ENCODE assay signal across 10 cellular contexts in the genomic region with DNA sequence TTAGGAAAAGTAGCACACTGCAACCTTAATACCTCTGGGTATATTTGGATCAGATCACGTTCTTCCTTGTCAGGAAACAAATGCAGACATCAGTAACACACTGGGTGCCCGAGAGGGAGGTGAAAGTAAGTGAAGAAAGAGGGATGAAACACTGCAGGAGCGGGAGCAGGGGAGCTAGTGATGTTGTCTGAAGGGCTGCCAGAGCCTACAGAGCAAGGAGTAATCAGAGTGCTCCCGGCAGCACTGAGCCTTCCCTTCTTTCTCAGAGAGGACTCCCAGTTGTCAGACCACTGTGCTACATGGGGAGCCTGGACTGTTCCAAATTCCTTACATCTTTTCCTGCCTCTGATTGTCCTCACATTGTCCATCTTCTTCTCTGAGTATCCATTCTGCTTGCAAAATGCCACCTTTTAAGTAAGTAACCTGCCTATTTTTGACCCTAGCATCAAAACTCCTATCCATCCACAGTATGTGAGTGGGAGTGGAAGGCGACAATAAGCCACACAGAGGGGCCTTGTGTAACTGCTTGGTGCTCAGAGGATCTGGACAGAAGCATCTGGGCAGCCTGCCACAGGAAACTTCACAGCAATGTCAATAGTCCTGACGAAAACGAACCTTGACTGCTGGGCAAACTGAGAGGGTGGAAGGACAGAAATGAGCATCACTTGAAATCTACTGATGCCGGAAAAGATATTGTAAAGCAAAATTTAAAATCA. TPM values are rescaled to one million over a fixed set of nuclear protein-coding genes. Genes with fewer than 3 reads are reported as not detected.
DNase-seq lines count a peak whose midpoint lies in the region; ATAC-seq and TF ChIP-seq lines count a peak whose summit lies in the region.
"Had no signal": no experiment of that assay in that cellular context is flagged by ENCODE, and none has a peak within 500 bp of the region (broad histone marks: within the 10 kb centered on the region; RNA-seq: fewer than 3 reads in every experiment).

No MANE protein-coding gene starts in this region.

- H3K36me3 Mint-ChIP-seq in T-cell = no peaks in the 10 kb centered on the region
- H3K36me3 Mint-ChIP-seq: CD4-positive, CD25-positive, alpha-beta regulatory T cell had no signal

- WGBS in psoas muscle, 3 donors = 42 to 49% (median 43%) methylated on average over 8 of the region's 8 CpGs

- TF ChIP-seq CTCF in psoas muscle (IDR thresholded peaks at IDR 0.05) = no peak

- no peaks in the 10 kb centered on the region for H3K27me3 Mint-ChIP-seq in T-cell
- H3K27me3 Mint-ChIP-seq: CD4-positive, CD25-positive, alpha-beta regulatory T cell had no signal

- peak overlapping the region in 5 of 11 experiments; percentile 6 to 50 (median 26); a peak in 4 of 22 replicates for H3K9ac ChIP-seq in BLaER1 treated with 17β-estradiol and CSF1 and Interleukin-3, amounts not matched to agents 10 nM and 100 nM
- H3K9ac ChIP-seq in adipocyte (ENCODE audit: low read length) = peak overlapping the region; percentile 52

- H3K27ac Mint-ChIP-seq in T-cell = no peak overlapping the region

- H3K4me1 Mint-ChIP-seq in T-cell = no peaks in the 10 kb centered on the region

- H3K27me3 ChIP-seq in BLaER1 treated with 17β-estradiol and CSF1 and Interleukin-3, amounts not matched to agents 10 nM and 100 nM = no peaks in the 10 kb centered on the region
- H3K27me3 ChIP-seq in adipocyte (replicated peaks; ENCODE audit: control insufficient read depth, insufficient read depth, low read length) = no peaks in the 10 kb centered on the region
- peaks cover 0 to 2% (median 0%) of the 10 kb centered on the region in 3 donors for H3K27me3 ChIP-seq in psoas muscle (ENCODE audit: insufficient read depth in 3 of 3, low read length in 2 of 3)

- ATAC-seq in left ventricle myocardium superior (peak; percentile 76), psoas muscle (no peak), GM19467 (IDR thresholded peaks at IDR 0.05; ENCODE audit: unreplicated experiment) (no peak), T-cell (replicated peaks in 1 of 4) (no peak), GM21360 (IDR thresholded peaks at IDR 0.05; ENCODE audit: unreplicated experiment) (no peak)
- ATAC-seq in activated CD4-positive, CD25-positive, alpha-beta regulatory T cell treated with anti-CD3 and anti-CD28 coated beads, Interleukin-2, amount 50 U/mL, for 24 hours = no peak
- ATAC-seq: HCT116 had no signal

- peak overlapping the region in 9 of 11 experiments; percentile 18 to 70 (median 52); a peak in 16 of 22 replicates for H3K27ac ChIP-seq in BLaER1 treated with 17β-estradiol and CSF1 and Interleukin-3, amounts not matched to agents 10 nM and 100 nM
- no peak overlapping the region for H3K27ac ChIP-seq in psoas muscle

- peak overlapping the region; percentile 41 to 70 (median 59) for H3K4me2 ChIP-seq in BLaER1 treated with 17β-estradiol and CSF1 and Interleukin-3, amounts not matched to agents 10 nM and 100 nM

- intact Hi-C loops in left ventricle myocardium superior (cut with micrococcal nuclease) = no loop called here
- intact Hi-C loops in psoas muscle (cut with DNase I) = no loop called here

- H4K20me1 ChIP-seq in BLaER1 treated with 17β-estradiol and CSF1 and Interleukin-3, amounts not matched to agents 10 nM and 100 nM = no peaks in the 10 kb centered on the region

- no peaks in the 10 kb centered on the region for H3K9me3 Mint-ChIP-seq in T-cell
- H3K9me3 Mint-ChIP-seq: CD4-positive, CD25-positive, alpha-beta regulatory T cell had no signal

- H3K9me3 ChIP-seq in BLaER1 treated with 17β-estradiol and CSF1 and Interleukin-3, amounts not matched to agents 10 nM and 100 nM (replicated peaks in 1 of 11) = no peaks in the 10 kb centered on the region
- H3K9me3 ChIP-seq in adipocyte (ENCODE audit: control insufficient read depth, low read length) (no peaks in the 10 kb centered on the region), psoas muscle (no peaks in the 10 kb centered on the region)

- CTCF ChIA-PET in T-cell (lab: Charles Lee) = interaction anchor here in 1 of 2 donors (1.2 kb wide), 1 partner anchor 29 kb away, joined by 5 read pairs; no protein-coding TSS in a partner anchor

- peaks cover 17 to 43% (median 29%) of the 10 kb centered on the region in 10 experiments for H3K4me1 ChIP-seq in BLaER1 treated with 17β-estradiol and CSF1 and Interleukin-3, amounts not matched to agents 10 nM and 100 nM
- H3K4me1 ChIP-seq in adipocyte (ENCODE audit: control insufficient read depth, insufficient read depth, low read length) (peaks cover 55% of the 10 kb centered on the region), psoas muscle (peaks cover 2% of the 10 kb centered on the region)

- no peak overlapping the region for H3K4me3 Mint-ChIP-seq in T-cell
- H3K4me3 Mint-ChIP-seq: CD4-positive, CD25-positive, alpha-beta regulatory T cell had no signal

- DNase-seq in adipocyte (ENCODE audit: low read depth) = no peak
- DNase-seq in left ventricle myocardium superior = peak; percentile 74
- peak; percentile 27 to 53 for DNase-seq in psoas muscle
- DNase-seq in T-cell = no peak
- DNase-seq: CD4-positive, CD25-positive, alpha-beta regulatory T cell had no signal

- H3K4me3 ChIP-seq in BLaER1 treated with 17β-estradiol and CSF1 and Interleukin-3, amounts not matched to agents 10 nM and 100 nM = no peak overlapping the region
- H3K4me3 ChIP-seq in adipocyte (ENCODE audit: low read length) (no peak overlapping the region), psoas muscle (no peak overlapping the region)

- H3K36me3 ChIP-seq in BLaER1 treated with 17β-estradiol and CSF1 and Interleukin-3, amounts not matched to agents 10 nM and 100 nM = no peaks in the 10 kb centered on the region
- H3K36me3 ChIP-seq in adipocyte (ENCODE audit: control insufficient read depth, insufficient read depth, low read length, severe bottlenecking) (no peaks in the 10 kb centered on the region), psoas muscle (ENCODE audit: insufficient read depth in 1 of 2, low read depth in 1 of 2) (no peaks in the 10 kb centered on the region)

- POLR2A ChIA-PET in T-cell (lab: Charles Lee) = no interaction called here

RNA-seq across cellular contexts. Expression of a gene that starts 10.8 kb away (rescaled TPM):
- total RNA-seq in left ventricle myocardium superior = 19.7 TPM
- 10 to 100 TPM in 2 of 4 donors, 1 to 10 TPM in 2; 5.1 to 16.9 (median 8.7) TPM for total RNA-seq in psoas muscle
- polyA plus RNA-seq in psoas muscle = 1 to 10 TPM; 2.6 to 7.9 (median 5.5) TPM
- total RNA-seq in T-cell = 10 to 100 TPM; 17.7 to 22.1 (median 19.2) TPM

Comparison
In these comparisons a context has a peak if more than half of its experiments do, and no peak if none do; other contexts are left out.
1. DNase-seq: peak in left ventricle myocardium superior (single experiment) and psoas muscle (2 of 2); none in adipocyte (single experiment) and T-cell (0 of 34).